In genomic region chr17:17303847-17304490, GRCh38 we compare ENCODE assay signal across 9 cellular contexts. TPM values are rescaled to one million over a fixed set of nuclear protein-coding genes. Genes with fewer than 3 reads are reported as not detected.
DNase-seq lines count a peak whose midpoint lies in the region; ATAC-seq and TF ChIP-seq lines count a peak whose summit lies in the region.
"Had no signal": no experiment of that assay in that cellular context is flagged by ENCODE, and none has a peak within 500 bp of the region (broad histone marks: within the 10 kb centered on the region; RNA-seq: fewer than 3 reads in every experiment).

No MANE protein-coding gene starts in this region.

- peak overlapping the region in 2 of 3 donors; percentile 33 to 85 for H3K4me3 ChIP-seq in liver (ENCODE audit: low read depth in 1 of 3, low read length in 3 of 3)
- H3K4me3 ChIP-seq in tibial artery: peak overlapping the region; percentile 56 to 76

- H3K27ac ChIP-seq in liver (ENCODE audit: low read depth in 1 of 2, low read length in 2 of 2): no peak overlapping the region
- H3K27ac ChIP-seq in tibial artery: peak overlapping the region; percentile 54 to 75

- H3K36me3 Mint-ChIP-seq in activated CD8-positive, alpha-beta memory T cell treated with anti-CD3 and anti-CD28 coated beads, Interleukin-2, amount 10 ng/mL, durations not matched to agents 7 days and 5 days: peaks cover 7% of the 10 kb centered on the region
- no peaks in the 10 kb centered on the region for H3K36me3 Mint-ChIP-seq in activated naive CD8-positive, alpha-beta T cell

- H3K4me3 Mint-ChIP-seq in activated CD8-positive, alpha-beta memory T cell treated with anti-CD3 and anti-CD28 coated beads, Interleukin-2, amount 10 ng/mL, durations not matched to agents 7 days and 5 days: peak overlapping the region; percentile 94
- peak overlapping the region; percentile 89 for H3K4me3 Mint-ChIP-seq in activated naive CD8-positive, alpha-beta T cell

- H3K9ac ChIP-seq in liver (ENCODE audit: low read depth in 1 of 2, low read length in 2 of 2): no peak overlapping the region

- CTCF ChIA-PET in activated CD8-positive, alpha-beta memory T cell treated with anti-CD3 and anti-CD28 coated beads, Interleukin-2, amount 10 ng/mL, durations not matched to agents 7 days and 5 days (lab: Charles Lee): interaction anchor here (1.2 kb wide), 1 partner anchor 66 kb away, joined by 4 read pairs; no protein-coding TSS in a partner anchor

- H3K4me1 Mint-ChIP-seq in activated CD8-positive, alpha-beta memory T cell treated with anti-CD3 and anti-CD28 coated beads, Interleukin-2, amount 10 ng/mL, durations not matched to agents 7 days and 5 days: peaks cover 34% of the 10 kb centered on the region
- H3K4me1 Mint-ChIP-seq in activated naive CD8-positive, alpha-beta T cell (ENCODE audit: low read depth): peaks cover 26% of the 10 kb centered on the region

- H3K9me3 ChIP-seq in liver (ENCODE audit: control insufficient read depth in 4 of 4, low read length in 3 of 4) (no peaks in the 10 kb centered on the region), tibial artery (no peaks in the 10 kb centered on the region)
- H3K9me3 ChIP-seq: mucosa of descending colon had no signal

- no peaks in the 10 kb centered on the region for H3K27me3 ChIP-seq in liver (ENCODE audit: control insufficient read depth in 4 of 4, insufficient read depth in 4 of 4, low read length in 3 of 4)
- H3K27me3 ChIP-seq in tibial artery: no peaks in the 10 kb centered on the region

- no peak for ATAC-seq in activated CD8-positive, alpha-beta memory T cell treated with anti-CD3 and anti-CD28 coated beads, Interleukin-2, amount 10 ng/mL, durations not matched to agents 7 days and 5 days
- ATAC-seq in HG02885 (IDR thresholded peaks at IDR 0.05; ENCODE audit: poor library complexity, unreplicated experiment): no peak

- peaks cover 2% of the 10 kb centered on the region for H3K27me3 Mint-ChIP-seq in activated CD8-positive, alpha-beta memory T cell treated with anti-CD3 and anti-CD28 coated beads, Interleukin-2, amount 10 ng/mL, durations not matched to agents 7 days and 5 days
- H3K27me3 Mint-ChIP-seq in activated naive CD8-positive, alpha-beta T cell: no peaks in the 10 kb centered on the region

- H3K4me1 ChIP-seq in liver (ENCODE audit: control insufficient read depth in 4 of 4, insufficient read depth in 4 of 4, low read length in 3 of 4) (peaks cover 0 to 13% (median 4%) of the 10 kb centered on the region in 4 donors), tibial artery (peaks cover 0 to 22% (median 11%) of the 10 kb centered on the region in 4 donors)

- TF ChIP-seq CTCF in liver (IDR thresholded peaks at IDR 0.05; ENCODE audit: low read depth, low read length, missing input control) (no peak), tibial artery (IDR thresholded peaks at IDR 0.05) (no peak)

- DNase-seq in activated CD8-positive, alpha-beta memory T cell treated with anti-CD3 and anti-CD28 coated beads, Interleukin-2, amount 10 ng/mL, durations not matched to agents 7 days and 5 days: no peak
- no peak for DNase-seq in activated CD8-positive, alpha-beta memory T cell treated with anti-CD3 and anti-CD28 coated beads, Interleukin-2, amount 50 U/mL, for 4 hours
- no peak for DNase-seq in tibial artery
- DNase-seq in HT-29 (ENCODE audit: low spot score): no peak
- DNase-seq in activated CD4-positive, alpha-beta T cell treated with anti-CD3 and anti-CD28 coated beads for 48 hours: no peak

- H3K36me3 ChIP-seq in liver (ENCODE audit: control insufficient read depth in 4 of 4, insufficient read depth in 3 of 4, low read depth in 1 of 4, low read length in 3 of 4) (no peaks in the 10 kb centered on the region), tibial artery (no peaks in the 10 kb centered on the region)

- peak overlapping the region; percentile 91 for H3K27ac Mint-ChIP-seq in activated CD8-positive, alpha-beta memory T cell treated with anti-CD3 and anti-CD28 coated beads, Interleukin-2, amount 10 ng/mL, durations not matched to agents 7 days and 5 days
- peak overlapping the region; percentile 89 for H3K27ac Mint-ChIP-seq in activated naive CD8-positive, alpha-beta T cell

- WGBS in liver: 20% methylated on average over 21 of the region's 21 CpGs

- no peaks in the 10 kb centered on the region for H3K9me3 Mint-ChIP-seq in activated CD8-positive, alpha-beta memory T cell treated with anti-CD3 and anti-CD28 coated beads, Interleukin-2, amount 10 ng/mL, durations not matched to agents 7 days and 5 days (ENCODE audit: low read depth)
- no peaks in the 10 kb centered on the region for H3K9me3 Mint-ChIP-seq in activated naive CD8-positive, alpha-beta T cell (ENCODE audit: low read depth)

- no peak for TF ChIP-seq RAD21 in liver (IDR thresholded peaks at IDR 0.05)

- intact Hi-C loops in tibial artery (cut with DNase I; ENCODE audit: low total_unique reads): no loop called here

TF ChIP-seq in liver, 16 proteins besides CTCF, POLR2A, EP300 and RAD21:
- TF ChIP-seq REST (IDR thresholded peaks at IDR 0.05) (no peak), EGR1 (IDR thresholded peaks at IDR 0.05; ENCODE audit: low read depth in 2 of 2) (no peak), TAF1 (conservative IDR thresholded peaks at IDR 0.05) (no peak), NR2F2 (IDR thresholded peaks at IDR 0.05) (no peak), FOXA2 (IDR thresholded peaks at IDR 0.05) (no peak), GABPA (IDR thresholded peaks at IDR 0.05 in 1 of 2, conservative IDR thresholded peaks at IDR 0.05 in 1 of 2) (no peak), SP1 (IDR thresholded peaks at IDR 0.05) (no peak), HNF4G (IDR thresholded peaks at IDR 0.05) (no peak), JUND (IDR thresholded peaks at IDR 0.05) (no peak), ATF3 (IDR thresholded peaks at IDR 0.05) (no peak)
- TF ChIP-seq, protein P1, sequence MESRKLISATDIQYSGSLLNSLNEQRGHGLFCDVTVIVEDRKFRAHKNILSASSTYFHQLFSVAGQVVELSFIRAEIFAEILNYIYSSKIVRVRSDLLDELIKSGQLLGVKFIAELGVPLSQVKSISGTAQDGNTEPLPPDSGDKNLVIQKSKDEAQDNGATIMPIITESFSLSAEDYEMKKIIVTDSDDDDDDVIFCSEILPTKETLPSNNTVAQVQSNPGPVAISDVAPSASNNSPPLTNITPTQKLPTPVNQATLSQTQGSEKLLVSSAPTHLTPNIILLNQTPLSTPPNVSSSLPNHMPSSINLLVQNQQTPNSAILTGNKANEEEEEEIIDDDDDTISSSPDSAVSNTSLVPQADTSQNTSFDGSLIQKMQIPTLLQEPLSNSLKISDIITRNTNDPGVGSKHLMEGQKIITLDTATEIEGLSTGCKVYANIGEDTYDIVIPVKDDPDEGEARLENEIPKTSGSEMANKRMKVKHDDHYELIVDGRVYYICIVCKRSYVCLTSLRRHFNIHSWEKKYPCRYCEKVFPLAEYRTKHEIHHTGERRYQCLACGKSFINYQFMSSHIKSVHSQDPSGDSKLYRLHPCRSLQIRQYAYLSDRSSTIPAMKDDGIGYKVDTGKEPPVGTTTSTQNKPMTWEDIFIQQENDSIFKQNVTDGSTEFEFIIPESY (IDR thresholded peaks at IDR 0.05): no peak
TF ChIP-seq in liver: peak in this region for 0.

RNA-seq across cellular contexts. Expression of gene NT5M, which starts 0.8 kb away (rescaled TPM):
- 10 to 100 TPM in 1 of 2 experiments, 1 to 10 TPM in 1; 6.3 to 12.5 TPM for total RNA-seq in activated CD8-positive, alpha-beta memory T cell treated with anti-CD3 and anti-CD28 coated beads, Interleukin-2, amount 10 ng/mL, durations not matched to agents 7 days and 5 days
- total RNA-seq in liver: 1 to 10 TPM in 1 of 2 donors, under 1 TPM in 1; 0.42 to 7.9 TPM
- under 1 TPM; 0.51 to 0.80 TPM for polyA plus RNA-seq in liver
- total RNA-seq in HT-29 (2014; rRNA removed; shearing (Covaris generic)): 0.41 and 2.0 TPM in 2 replicates

RNA-seq across cellular contexts. Expression of gene COPS3, which starts 22.9 kb away (rescaled TPM):
- 100 to 1,000 TPM in 1 of 2 experiments, 10 to 100 TPM in 1; 93.9 to 125 TPM for total RNA-seq in activated CD8-positive, alpha-beta memory T cell treated with anti-CD3 and anti-CD28 coated beads, Interleukin-2, amount 10 ng/mL, durations not matched to agents 7 days and 5 days
- 10 to 100 TPM; 35.3 to 77.3 TPM for total RNA-seq in liver
- polyA plus RNA-seq in liver: 10 to 100 TPM; 24.6 to 25.1 TPM
- 35.4 and 44.9 TPM in 2 replicates for total RNA-seq in HT-29 (2014; rRNA removed; shearing (Covaris generic))

Comparison
In these comparisons a context has a peak if more than half of its experiments do, and no peak if none do; other contexts are left out.
1. H3K27ac ChIP-seq: peak in tibial artery (2 of 2); none in liver (0 of 2).